Comparison of ENCODE assay signal across 24 cellular contexts in the genomic region with DNA sequence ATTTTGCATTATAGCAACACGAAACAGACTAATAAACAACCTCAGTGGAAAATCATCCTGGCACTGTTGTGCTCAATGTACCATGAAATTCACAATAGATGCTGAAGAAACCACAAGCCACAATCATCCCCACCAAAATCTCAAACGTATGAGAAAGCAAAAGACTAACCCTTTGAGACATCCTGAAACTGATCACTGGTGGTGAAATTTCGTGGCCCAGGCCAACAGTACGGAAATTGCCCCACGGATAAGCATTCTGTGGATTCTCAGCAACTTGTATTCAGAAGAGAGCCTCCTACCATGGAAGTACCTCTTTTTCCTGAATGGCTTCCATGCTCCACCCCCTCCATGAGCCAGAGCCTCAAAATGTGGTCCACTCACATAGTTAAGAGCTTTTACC.
DNase-seq lines count a peak whose midpoint lies in the region; ATAC-seq and FAIRE-seq lines count a peak whose summit lies in the region.
"Had no signal": no experiment of that assay in that cellular context is flagged by ENCODE, and none has a peak within 500 bp of the region (broad histone marks: within the 10 kb centered on the region; RNA-seq: fewer than 3 reads in every experiment).

No MANE protein-coding gene starts in this region.

- DNase-seq in RCC 7860 (ENCODE audit: low spot score): peak; percentile 60
- DNase-seq in natural killer cell treated with Interleukin-12 subunit alpha and Interleukin-12 subunit beta and Interleukin-15 and Interleukin-18, amount 100 ng/mL, for 72 hours (ENCODE audit: low spot score): no peak
- DNase-seq in T-helper 9 cell: no peak
- no peak for DNase-seq in DMS 273 (lab: John Stamatoyannopoulos, UW; ENCODE audit: unreplicated experiment)
- no peak for DNase-seq in activated naive CD8-positive, alpha-beta T cell treated with anti-CD3 and anti-CD28 coated beads for 36 hours
- no peak for DNase-seq in AG08396 (ENCODE audit: low spot score)
- DNase-seq: ACHN; activated naive CD8-positive, alpha-beta T cell treated with anti-CD3 and anti-CD28 coated beads, Interleukin-2, amount 10 ng/mL, durations not matched to agents 7 days and 5 days; Caco-2; left lung; mucosa of descending colon; NCI-H1105 treated with DMSO at 0.1 percent for 48 hours; NCI-H2171 treated with DMSO at 0.1 percent for 48 hours; NCI-H748 treated with DMSO at 0.1 percent for 48 hours; nucleus accumbens; retina had no signal

- H3K4me3 Mint-ChIP-seq in natural killer cell treated with Interleukin-12 subunit alpha and Interleukin-12 subunit beta and Interleukin-15 and Interleukin-18, amount 100 ng/mL, for 72 hours: peak overlapping the region; percentile 15
- no peak overlapping the region for H3K4me3 Mint-ChIP-seq in activated naive CD8-positive, alpha-beta T cell treated with anti-CD3 and anti-CD28 coated beads for 36 hours
- H3K4me3 Mint-ChIP-seq: activated naive CD8-positive, alpha-beta T cell treated with anti-CD3 and anti-CD28 coated beads, Interleukin-2, amount 10 ng/mL, durations not matched to agents 7 days and 5 days; T-helper 2 cell treated with Interferon-gamma antibody and Interleukin-4, amounts not matched to agents 5 μg/mL and 100 μg/mL, for 36 hours had no signal

- peak; percentile 56 for FAIRE-seq in RCC 7860 (lab: Jason Lieb, UNC)
- FAIRE-seq: bronchial epithelial cell, G401.6, GM19239 had no signal

- H3K4me1 ChIP-seq in BLaER1: peaks cover 67% of the 10 kb centered on the region
- H3K4me1 ChIP-seq: Caco-2, HAP-1 had no signal

- H3K4me1 Mint-ChIP-seq in natural killer cell treated with Interleukin-12 subunit alpha and Interleukin-12 subunit beta and Interleukin-15 and Interleukin-18, amount 100 ng/mL, for 72 hours (ENCODE audit: low read depth in 2 of 2): peaks cover 10 to 13% of the 10 kb centered on the region in 2 donors
- no peaks in the 10 kb centered on the region for H3K4me1 Mint-ChIP-seq in activated naive CD8-positive, alpha-beta T cell treated with anti-CD3 and anti-CD28 coated beads for 36 hours
- H3K4me1 Mint-ChIP-seq: activated naive CD8-positive, alpha-beta T cell treated with anti-CD3 and anti-CD28 coated beads, Interleukin-2, amount 10 ng/mL, durations not matched to agents 7 days and 5 days had no signal

- H4K20me1 ChIP-seq in BLaER1: no peaks in the 10 kb centered on the region

- peaks cover 3% of the 10 kb centered on the region for H3K9me3 Mint-ChIP-seq in natural killer cell treated with Interleukin-12 subunit alpha and Interleukin-12 subunit beta and Interleukin-15 and Interleukin-18, amount 100 ng/mL, for 72 hours
- peaks cover 8% of the 10 kb centered on the region for H3K9me3 Mint-ChIP-seq in activated naive CD8-positive, alpha-beta T cell treated with anti-CD3 and anti-CD28 coated beads for 36 hours

- H3K27ac ChIP-seq in BLaER1: no peak overlapping the region; the same call in 1 of the 2 replicates
- H3K27ac ChIP-seq: left lung, tibial nerve had no signal

- no peak overlapping the region for H3K9ac ChIP-seq in BLaER1

- H3K36me3 Mint-ChIP-seq in natural killer cell treated with Interleukin-12 subunit alpha and Interleukin-12 subunit beta and Interleukin-15 and Interleukin-18, amount 100 ng/mL, for 72 hours: peaks cover 6% of the 10 kb centered on the region
- H3K36me3 Mint-ChIP-seq in activated naive CD8-positive, alpha-beta T cell treated with anti-CD3 and anti-CD28 coated beads for 36 hours: peaks cover 2% of the 10 kb centered on the region
- H3K36me3 Mint-ChIP-seq: activated naive CD8-positive, alpha-beta T cell treated with anti-CD3 and anti-CD28 coated beads, Interleukin-2, amount 10 ng/mL, durations not matched to agents 7 days and 5 days had no signal

- H3K36me3 ChIP-seq in BLaER1: no peaks in the 10 kb centered on the region
- H3K36me3 ChIP-seq: HAP-1, left lung, tibial nerve had no signal

- H3K27me3 Mint-ChIP-seq in natural killer cell treated with Interleukin-12 subunit alpha and Interleukin-12 subunit beta and Interleukin-15 and Interleukin-18, amount 100 ng/mL, for 72 hours: peaks cover 27 to 45% of the 10 kb centered on the region in 2 donors
- peaks cover 23% of the 10 kb centered on the region for H3K27me3 Mint-ChIP-seq in activated naive CD8-positive, alpha-beta T cell treated with anti-CD3 and anti-CD28 coated beads for 36 hours

- H3K27ac Mint-ChIP-seq in natural killer cell treated with Interleukin-12 subunit alpha and Interleukin-12 subunit beta and Interleukin-15 and Interleukin-18, amount 100 ng/mL, for 72 hours: no peak overlapping the region
- H3K27ac Mint-ChIP-seq in activated naive CD8-positive, alpha-beta T cell treated with anti-CD3 and anti-CD28 coated beads for 36 hours: no peak overlapping the region
- H3K27ac Mint-ChIP-seq: activated naive CD8-positive, alpha-beta T cell treated with anti-CD3 and anti-CD28 coated beads, Interleukin-2, amount 10 ng/mL, durations not matched to agents 7 days and 5 days; T-helper 2 cell treated with Interferon-gamma antibody and Interleukin-4, amounts not matched to agents 5 μg/mL and 100 μg/mL, for 36 hours had no signal

- peaks cover 10% of the 10 kb centered on the region for H3K9me3 ChIP-seq in BLaER1
- H3K9me3 ChIP-seq: Caco-2, HAP-1, left lung, tibial nerve had no signal

- peak; percentile 47 for ATAC-seq in GM18868 (IDR thresholded peaks at IDR 0.05; ENCODE audit: unreplicated experiment)
- ATAC-seq in natural killer cell treated with Interleukin-12 subunit alpha and Interleukin-12 subunit beta and Interleukin-15 and Interleukin-18, amount 100 ng/mL, for 72 hours: peak; percentile 50 to 68
- ATAC-seq: left lung, mucosa of descending colon had no signal

- no peak overlapping the region for H3K4me3 ChIP-seq in BLaER1
- H3K4me3 ChIP-seq: HAP-1, left lung, mucosa of descending colon, tibial nerve had no signal

- H3K27me3 ChIP-seq in BLaER1: no peaks in the 10 kb centered on the region
- H3K27me3 ChIP-seq: tibial nerve had no signal

- H3K4me2 ChIP-seq in BLaER1: peak overlapping the region; percentile 94
